In genomic region chr1:214101828-214102227, GRCh38 we compare ENCODE assay signal across 22 cellular contexts.
"Had no signal": no experiment of that assay in that cellular context is flagged by ENCODE, and none has a peak within 500 bp of the region (broad histone marks: within the 10 kb centered on the region; RNA-seq: fewer than 3 reads in every experiment).

No MANE protein-coding gene starts in this region.

- H3K27me3 ChIP-seq: SJSA1 had no signal

- H3K27ac ChIP-seq: KMS-11, SJSA1, SK-N-MC had no signal

- H3K4me2 ChIP-seq: KMS-11 had no signal

- H3K36me3 ChIP-seq: SJSA1 had no signal

- H3K4me3 ChIP-seq: K562, SJSA1, SK-N-MC had no signal

- ATAC-seq: K562 had no signal

- H3K9me3 ChIP-seq: SJSA1 had no signal

- DNase-seq: Kasumi-1, MM.1S, NCI-H1092 treated with DMSO at 0.1 percent for 48 hours, NCI-H1436, NCI-H187, NCI-H2029, NCI-H2081 treated with DMSO at 0.1 percent for 48 hours, NCI-H2171, NCI-H226, NCI-H446, NCI-H510A, NCI-H524 treated with DMSO at 0.1 percent for 48 hours, NCI-H69, NCI-H774, Right ventricle myocardium superior, RPMI8226, SIG-M5 had no signal

- FAIRE-seq: K562, RCC 7860 had no signal

- H3K9ac ChIP-seq: KMS-11 had no signal
